Comparison of ENCODE assay signal across 8 cellular contexts in genomic region chr10:3774814-3775670, GRCh38. TPM values are rescaled to one million over a fixed set of nuclear protein-coding genes. Genes with fewer than 3 reads are reported as not detected.
DNase-seq lines count a peak whose midpoint lies in the region; ATAC-seq and TF ChIP-seq lines count a peak whose summit lies in the region.

No MANE protein-coding gene starts in this region.

- peaks cover 14% of the 10 kb centered on the region for H3K36me3 ChIP-seq in neural cell (ENCODE audit: insufficient read depth, low read length)

- DNase-seq in GM04503 (ENCODE audit: low read depth) (peak; percentile 73), epithelial cell of proximal tubule (ENCODE audit: low read depth) (peak; percentile 79), UCSD-AML1 (lab: John Stamatoyannopoulos, UW; ENCODE audit: unreplicated experiment) (no peak), occipital lobe (lab: John Stamatoyannopoulos, UW) (no peak), NCI-H526 (lab: John Stamatoyannopoulos, UW) (no peak), NCI-H2081 (lab: John Stamatoyannopoulos, UW) (no peak)

- no peak for TF ChIP-seq CTCF in epithelial cell of proximal tubule (conservative IDR thresholded peaks at IDR 0.05; ENCODE audit: low read depth, low read length)
- TF ChIP-seq CTCF in neural cell (IDR thresholded peaks at IDR 0.05; ENCODE audit: poor library complexity, severe bottlenecking), result no peak

- no peak overlapping the region for H3K4me2 ChIP-seq in neural cell (ENCODE audit: low read length)

- no peak for TF ChIP-seq RAD21 in neural cell (conservative IDR thresholded peaks at IDR 0.05)

- H3F3A ChIP-seq in neural cell (ENCODE audit: insufficient read depth, low read length, poor library complexity, severe bottlenecking), result no peaks in the 10 kb centered on the region

- peak overlapping the region; percentile 48 for H3K27ac ChIP-seq in neural cell (ENCODE audit: low read length)

- no peak overlapping the region for H2AFZ ChIP-seq in neural cell (ENCODE audit: low read depth, low read length)

- H3K9ac ChIP-seq in neural cell (ENCODE audit: low read length), result no peak overlapping the region

- TF ChIP-seq EP300 in neural cell (conservative IDR thresholded peaks at IDR 0.05; ENCODE audit: poor library complexity, severe bottlenecking), result no peak

- no peaks in the 10 kb centered on the region for H4K20me1 ChIP-seq in neural cell (ENCODE audit: insufficient read depth)

- ATAC-seq in SK-N-SH treated with all-trans-retinoic acid at 6 μM for 48 hours, result peak; percentile 45

- H3K4me3 ChIP-seq in epithelial cell of proximal tubule (ENCODE audit: low read depth, low read length) (no peak overlapping the region), neural cell (ENCODE audit: low read length) (no peak overlapping the region)

- no peaks in the 10 kb centered on the region for H3K27me3 ChIP-seq in neural cell (ENCODE audit: insufficient read depth, low read depth, low read length)

- H3K79me2 ChIP-seq in neural cell (replicated peaks; ENCODE audit: insufficient read depth, low read length), result peaks cover 7% of the 10 kb centered on the region

- no peaks in the 10 kb centered on the region for H3K9me3 ChIP-seq in neural cell (ENCODE audit: low read length)

- H3K9me2 ChIP-seq in neural cell (ENCODE audit: insufficient read depth, low read length), result no peaks in the 10 kb centered on the region

TF ChIP-seq in SK-N-SH treated with all-trans-retinoic acid at 6 μM for 48 hours, 23 proteins besides CTCF, POLR2A, EP300 and RAD21 (continues in another document):
- TF ChIP-seq ZNF565 (CRISPR knock-in tag; conservative IDR thresholded peaks at IDR 0.05; ENCODE audit: low read depth), result no peak
- TF ChIP-seq, protein P1, sequence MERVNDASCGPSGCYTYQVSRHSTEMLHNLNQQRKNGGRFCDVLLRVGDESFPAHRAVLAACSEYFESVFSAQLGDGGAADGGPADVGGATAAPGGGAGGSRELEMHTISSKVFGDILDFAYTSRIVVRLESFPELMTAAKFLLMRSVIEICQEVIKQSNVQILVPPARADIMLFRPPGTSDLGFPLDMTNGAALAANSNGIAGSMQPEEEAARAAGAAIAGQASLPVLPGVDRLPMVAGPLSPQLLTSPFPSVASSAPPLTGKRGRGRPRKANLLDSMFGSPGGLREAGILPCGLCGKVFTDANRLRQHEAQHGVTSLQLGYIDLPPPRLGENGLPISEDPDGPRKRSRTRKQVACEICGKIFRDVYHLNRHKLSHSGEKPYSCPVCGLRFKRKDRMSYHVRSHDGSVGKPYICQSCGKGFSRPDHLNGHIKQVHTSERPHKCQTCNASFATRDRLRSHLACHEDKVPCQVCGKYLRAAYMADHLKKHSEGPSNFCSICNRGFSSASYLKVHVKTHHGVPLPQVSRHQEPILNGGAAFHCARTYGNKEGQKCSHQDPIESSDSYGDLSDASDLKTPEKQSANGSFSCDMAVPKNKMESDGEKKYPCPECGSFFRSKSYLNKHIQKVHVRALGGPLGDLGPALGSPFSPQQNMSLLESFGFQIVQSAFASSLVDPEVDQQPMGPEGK (CRISPR knock-in tag; IDR thresholded peaks at IDR 0.05; ENCODE audit: borderline replicate concordance), result peak; percentile 63; the same call in 1 of the 2 replicates
- TF ChIP-seq OSR1 (CRISPR knock-in tag; IDR thresholded peaks at IDR 0.05), result no peak
- TF ChIP-seq, protein P2, sequence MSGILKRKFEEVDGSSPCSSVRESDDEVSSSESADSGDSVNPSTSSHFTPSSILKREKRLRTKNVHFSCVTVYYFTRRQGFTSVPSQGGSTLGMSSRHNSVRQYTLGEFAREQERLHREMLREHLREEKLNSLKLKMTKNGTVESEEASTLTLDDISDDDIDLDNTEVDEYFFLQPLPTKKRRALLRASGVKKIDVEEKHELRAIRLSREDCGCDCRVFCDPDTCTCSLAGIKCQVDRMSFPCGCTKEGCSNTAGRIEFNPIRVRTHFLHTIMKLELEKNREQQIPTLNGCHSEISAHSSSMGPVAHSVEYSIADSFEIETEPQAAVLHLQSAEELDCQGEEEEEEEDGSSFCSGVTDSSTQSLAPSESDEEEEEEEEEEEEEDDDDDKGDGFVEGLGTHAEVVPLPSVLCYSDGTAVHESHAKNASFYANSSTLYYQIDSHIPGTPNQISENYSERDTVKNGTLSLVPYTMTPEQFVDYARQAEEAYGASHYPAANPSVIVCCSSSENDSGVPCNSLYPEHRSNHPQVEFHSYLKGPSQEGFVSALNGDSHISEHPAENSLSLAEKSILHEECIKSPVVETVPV (CRISPR knock-in tag; IDR thresholded peaks at IDR 0.05), result peak; percentile 24

TF ChIP-seq in neural cell, 6 proteins besides CTCF, POLR2A, EP300 and RAD21:
- TF ChIP-seq TAF1 (IDR thresholded peaks at IDR 0.05; ENCODE audit: low read depth) (no peak), POLR2AphosphoS5 (IDR thresholded peaks at IDR 0.05) (peak; percentile 61), MXI1 (conservative IDR thresholded peaks at IDR 0.05; ENCODE audit: poor library complexity, severe bottlenecking) (no peak), EZH2 (IDR thresholded peaks at IDR 0.05; ENCODE audit: borderline replicate concordance, insufficient read depth, low read length, poor library complexity, severe bottlenecking) (no peak), SMC3 (conservative IDR thresholded peaks at IDR 0.05; ENCODE audit: poor library complexity) (no peak)
- TF ChIP-seq, protein P3, sequence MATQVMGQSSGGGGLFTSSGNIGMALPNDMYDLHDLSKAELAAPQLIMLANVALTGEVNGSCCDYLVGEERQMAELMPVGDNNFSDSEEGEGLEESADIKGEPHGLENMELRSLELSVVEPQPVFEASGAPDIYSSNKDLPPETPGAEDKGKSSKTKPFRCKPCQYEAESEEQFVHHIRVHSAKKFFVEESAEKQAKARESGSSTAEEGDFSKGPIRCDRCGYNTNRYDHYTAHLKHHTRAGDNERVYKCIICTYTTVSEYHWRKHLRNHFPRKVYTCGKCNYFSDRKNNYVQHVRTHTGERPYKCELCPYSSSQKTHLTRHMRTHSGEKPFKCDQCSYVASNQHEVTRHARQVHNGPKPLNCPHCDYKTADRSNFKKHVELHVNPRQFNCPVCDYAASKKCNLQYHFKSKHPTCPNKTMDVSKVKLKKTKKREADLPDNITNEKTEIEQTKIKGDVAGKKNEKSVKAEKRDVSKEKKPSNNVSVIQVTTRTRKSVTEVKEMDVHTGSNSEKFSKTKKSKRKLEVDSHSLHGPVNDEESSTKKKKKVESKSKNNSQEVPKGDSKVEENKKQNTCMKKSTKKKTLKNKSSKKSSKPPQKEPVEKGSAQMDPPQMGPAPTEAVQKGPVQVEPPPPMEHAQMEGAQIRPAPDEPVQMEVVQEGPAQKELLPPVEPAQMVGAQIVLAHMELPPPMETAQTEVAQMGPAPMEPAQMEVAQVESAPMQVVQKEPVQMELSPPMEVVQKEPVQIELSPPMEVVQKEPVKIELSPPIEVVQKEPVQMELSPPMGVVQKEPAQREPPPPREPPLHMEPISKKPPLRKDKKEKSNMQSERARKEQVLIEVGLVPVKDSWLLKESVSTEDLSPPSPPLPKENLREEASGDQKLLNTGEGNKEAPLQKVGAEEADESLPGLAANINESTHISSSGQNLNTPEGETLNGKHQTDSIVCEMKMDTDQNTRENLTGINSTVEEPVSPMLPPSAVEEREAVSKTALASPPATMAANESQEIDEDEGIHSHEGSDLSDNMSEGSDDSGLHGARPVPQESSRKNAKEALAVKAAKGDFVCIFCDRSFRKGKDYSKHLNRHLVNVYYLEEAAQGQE (IDR thresholded peaks at IDR 0.05; ENCODE audit: borderline replicate concordance), result no peak

RNA-seq across cellular contexts. Expression of gene KLF6, which starts 10.0 kb away (rescaled TPM):
- 52.6 and 88.1 TPM in 2 replicates for total RNA-seq in epithelial cell of proximal tubule
- polyA plus RNA-seq in neural cell, result 10.4 and 11.2 TPM in 2 replicates
- polyA minus RNA-seq in neural cell, result 35.3 and 35.5 TPM in 2 replicates
- total RNA-seq in occipital lobe, result 91.9 TPM

Comparison
In these comparisons a context has a peak if more than half of its experiments do, and no peak if none do; other contexts are left out.
1. DNase-seq: peak in GM04503 (single experiment) and epithelial cell of proximal tubule (single experiment); none in UCSD-AML1 (single experiment), occipital lobe (single experiment), NCI-H526 (0 of 2) and NCI-H2081 (0 of 2).